16 cellular contexts compared by ENCODE assay signal in the genomic region with DNA sequence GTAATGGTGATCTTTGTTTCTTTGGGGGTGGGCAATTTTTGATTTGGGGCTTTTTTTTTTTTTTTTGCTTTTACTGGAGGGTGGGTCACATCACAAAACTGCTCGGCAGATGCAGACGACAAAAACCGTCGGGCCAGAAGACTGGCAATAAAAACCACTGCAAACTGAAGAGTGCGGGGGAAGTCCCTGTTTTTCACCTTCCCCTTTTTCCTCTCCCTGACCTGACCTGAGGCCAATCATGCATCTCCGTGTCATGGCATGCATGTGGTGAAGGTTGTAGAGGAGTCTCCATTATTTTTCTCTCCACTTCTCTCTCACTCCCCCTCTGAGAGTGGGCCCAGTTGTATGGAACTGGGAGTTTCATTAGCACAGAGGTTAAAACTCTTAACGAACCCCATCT. TPM values are rescaled to one million over a fixed set of nuclear protein-coding genes. Genes with fewer than 3 reads are reported as not detected.
DNase-seq lines count a peak whose midpoint lies in the region; ATAC-seq and FAIRE-seq lines count a peak whose summit lies in the region.
"Had no signal": no experiment of that assay in that cellular context is flagged by ENCODE, and none has a peak within 500 bp of the region (broad histone marks: within the 10 kb centered on the region; RNA-seq: fewer than 3 reads in every experiment).

No MANE protein-coding gene starts in this region.

- peak; percentile 82 for ATAC-seq in HG02623 (IDR thresholded peaks at IDR 0.05; ENCODE audit: unreplicated experiment)
- ATAC-seq in HG03442 (IDR thresholded peaks at IDR 0.05; ENCODE audit: unreplicated experiment): peak; percentile 92
- ATAC-seq: HepG2, natural killer cell, right lobe of liver had no signal

- DNase-seq in GM19239 (ENCODE audit: insufficient read length, low spot score) (peak; percentile 18), globus pallidus (ENCODE audit: low spot score) (no peak), H4 (ENCODE audit: low spot score) (no peak), DMS79 (lab: John Stamatoyannopoulos, UW) (no peak), EL (no peak)
- DNase-seq: activated CD4-positive, alpha-beta T cell treated with anti-CD3 and anti-CD28 coated beads for 48 hours; CD8-positive, alpha-beta memory T cell; effector CD8-positive, alpha-beta T cell; natural killer cell; right lobe of liver had no signal

- FAIRE-seq in GM19239 (lab: Jason Lieb, UNC): peak; percentile 31
- FAIRE-seq: frontal cortex, H54, HepG2, keratinocyte had no signal

RNA-seq across cellular contexts. Expression of a gene that starts 57.5 kb away (rescaled TPM):
- 31.2 and 45.6 TPM in 2 replicates for total RNA-seq in H4 (2014; rRNA removed; shearing (Covaris generic))

RNA-seq across cellular contexts. Expression of a gene that starts 57.5 kb away (rescaled TPM):
- 26.9 and 41.8 TPM in 2 replicates for total RNA-seq in H4 (2014; rRNA removed; shearing (Covaris generic))
